ENCODE assay signal across 25 cellular contexts in the genomic region with DNA sequence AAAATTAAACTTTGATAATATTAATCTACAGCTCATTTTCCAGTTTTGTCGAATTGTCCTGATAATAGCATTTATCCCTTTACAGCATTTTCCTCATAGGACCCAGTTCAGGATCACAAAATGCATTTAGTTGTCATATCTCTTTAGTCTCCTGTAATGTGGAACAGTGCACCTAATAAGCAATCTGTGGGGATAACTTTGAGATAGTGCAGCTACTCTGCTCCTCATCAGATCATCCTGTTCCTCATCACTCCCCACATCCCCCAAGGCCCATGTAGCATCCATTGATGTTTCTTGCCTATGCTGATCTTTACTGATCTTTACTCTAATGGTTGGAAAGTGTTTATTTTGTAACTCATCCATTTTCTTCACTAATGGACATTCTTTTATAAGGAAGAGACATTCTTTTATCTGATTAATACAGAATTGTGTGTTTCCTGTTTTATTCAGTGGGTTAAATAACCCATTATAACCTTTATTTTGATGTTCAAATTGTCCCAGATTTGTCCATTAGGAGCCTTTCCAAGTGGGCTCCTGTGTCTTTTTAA. TPM values are rescaled to one million over a fixed set of nuclear protein-coding genes. Genes with fewer than 3 reads are reported as not detected.
DNase-seq lines count a peak whose midpoint lies in the region; ATAC-seq and TF ChIP-seq lines count a peak whose summit lies in the region.
"Had no signal": no experiment of that assay in that cellular context is flagged by ENCODE, and none has a peak within 500 bp of the region (broad histone marks: within the 10 kb centered on the region; RNA-seq: fewer than 3 reads in every experiment).

No MANE protein-coding gene starts in this region.

- intact Hi-C loops in CD14-positive monocyte (cut with micrococcal nuclease) (no loop called here), left ventricle myocardium inferior (cut with micrococcal nuclease) (loop anchor here (5.0 kb wide), 1 partner anchor 227 kb away; no protein-coding TSS in a partner anchor)

- H3K4me3 Mint-ChIP-seq in CD14-positive monocyte (no peak overlapping the region), endothelial cell (ENCODE audit: unreplicated experiment) (no peak overlapping the region)
- H3K4me3 Mint-ChIP-seq: CD4-positive, alpha-beta T cell had no signal

- H3K4me3 ChIP-seq in osteoblast (ENCODE audit: insufficient read depth, low read length) (no peak overlapping the region), left ventricle myocardium inferior (no peak overlapping the region)
- H3K4me3 ChIP-seq: GM23248, MG63, Peyer's patch, SK-N-MC had no signal

- H3K36me3 Mint-ChIP-seq in CD14-positive monocyte (peaks cover 37 to 52% of the 10 kb centered on the region in 2 donors), endothelial cell (ENCODE audit: low read depth, unreplicated experiment) (peaks cover 8% of the 10 kb centered on the region)
- H3K36me3 Mint-ChIP-seq: IgD-negative memory B cell had no signal

- peaks cover 96% of the 10 kb centered on the region for H3K79me2 ChIP-seq in osteoblast (ENCODE audit: insufficient read depth, low read length)

- peak; percentile 87 for ATAC-seq in SK-N-SH treated with all-trans-retinoic acid at 6 μM for 48 hours
- ATAC-seq in HG03196 (IDR thresholded peaks at IDR 0.05; ENCODE audit: unreplicated experiment) = no peak

- H2AFZ ChIP-seq in osteoblast (ENCODE audit: low read length) = no peak overlapping the region
- H2AFZ ChIP-seq: GM23248 had no signal

- H3K9me3 ChIP-seq in osteoblast (ENCODE audit: low read depth, low read length) (no peaks in the 10 kb centered on the region), left ventricle myocardium inferior (replicated peaks) (no peaks in the 10 kb centered on the region)
- H3K9me3 ChIP-seq: MG63, Peyer's patch had no signal

- H3K4me1 ChIP-seq in osteoblast (ENCODE audit: insufficient read depth, low read length) (no peaks in the 10 kb centered on the region), left ventricle myocardium inferior (peaks cover 41% of the 10 kb centered on the region)

- H3K4me1 Mint-ChIP-seq in CD14-positive monocyte (peaks cover 39% of the 10 kb centered on the region), endothelial cell (ENCODE audit: unreplicated experiment) (peaks cover 12% of the 10 kb centered on the region)

- H3K9me3 Mint-ChIP-seq in CD14-positive monocyte = no peaks in the 10 kb centered on the region
- H3K9me3 Mint-ChIP-seq in endothelial cell (ENCODE audit: unreplicated experiment) = no peaks in the 10 kb centered on the region
- H3K9me3 Mint-ChIP-seq: CD4-positive, alpha-beta T cell; IgD-negative memory B cell had no signal

- H3K4me2 ChIP-seq in osteoblast (ENCODE audit: insufficient read depth, low read length) = no peak overlapping the region

- H3K27ac ChIP-seq in osteoblast (ENCODE audit: low read depth, low read length) (no peak overlapping the region), left ventricle myocardium inferior (replicated peaks) (no peak overlapping the region)
- H3K27ac ChIP-seq: GM23248, Peyer's patch, SK-N-MC had no signal

- H3K36me3 ChIP-seq in osteoblast (ENCODE audit: insufficient read depth, low read length) (peaks cover 18% of the 10 kb centered on the region), left ventricle myocardium inferior (peaks cover 9% of the 10 kb centered on the region)

- peaks cover 26% of the 10 kb centered on the region for H4K20me1 ChIP-seq in osteoblast (ENCODE audit: insufficient read depth, low read length)

- no peaks in the 10 kb centered on the region for H3K27me3 ChIP-seq in osteoblast (ENCODE audit: insufficient read depth, low read length)
- H3K27me3 ChIP-seq in left ventricle myocardium inferior (ENCODE audit: low read depth) = no peaks in the 10 kb centered on the region
- H3K27me3 ChIP-seq: MG63, Peyer's patch had no signal

- peak overlapping the region in 6 of 7 donors; percentile 0 to 60 (median 26) for H3K27ac Mint-ChIP-seq in CD14-positive monocyte
- H3K27ac Mint-ChIP-seq in endothelial cell (ENCODE audit: unreplicated experiment) = peak overlapping the region; percentile 7
- H3K27ac Mint-ChIP-seq: CD4-positive, alpha-beta T cell; IgD-negative memory B cell had no signal

- H3K27me3 Mint-ChIP-seq in CD14-positive monocyte (ENCODE audit: low read depth in 3 of 3) (no peaks in the 10 kb centered on the region), endothelial cell (ENCODE audit: unreplicated experiment) (no peaks in the 10 kb centered on the region)
- H3K27me3 Mint-ChIP-seq: CD4-positive, alpha-beta T cell; IgD-negative memory B cell had no signal

- no peak for DNase-seq in CD14-positive monocyte (ENCODE audit: low spot score)
- no peak for DNase-seq in endothelial cell (ENCODE audit: low spot score)
- DNase-seq in osteoblast (ENCODE audit: insufficient read length, low spot score, missing footprints) = peak; percentile 1
- no peak for DNase-seq in left ventricle myocardium inferior
- no peak for DNase-seq in Ammon's horn (ENCODE audit: low spot score)
- DNase-seq: AML-193; CD4-positive, alpha-beta T cell; DMS153; GF-D8; HCEC 1CT; Karpas-422; MG63; NCI-H1048; NCI-H1436; NCI-H2029; NCI-H2171 treated with DMSO at 0.1 percent for 48 hours; NCI-H446; NCI-H69; NK-92 treated with Interleukin-12 subunit alpha and Interleukin-12 subunit beta, amount 100 ng/mL, for 24 hours; Peyer's patch had no signal

- TF ChIP-seq CTCF in CD14-positive monocyte (IDR thresholded peaks at IDR 0.05) (no peak), endothelial cell (IDR thresholded peaks at IDR 0.05; ENCODE audit: unreplicated experiment) (no peak), osteoblast (IDR thresholded peaks at IDR 0.05; ENCODE audit: extremely low read depth, low read depth, low read length) (no peak), left ventricle myocardium inferior (IDR thresholded peaks at IDR 0.05; ENCODE audit: borderline replicate concordance) (no peak)

TF ChIP-seq in SK-N-SH treated with all-trans-retinoic acid at 6 μM for 48 hours, 23 proteins besides CTCF, POLR2A, EP300 and RAD21 (continues in another document):
- no peak for TF ChIP-seq SNAI2 (CRISPR knock-in tag; IDR thresholded peaks at IDR 0.05)
- TF ChIP-seq ISL1 (CRISPR knock-in tag; IDR thresholded peaks at IDR 0.05) = peak; percentile 98
- TF ChIP-seq ZFP3 (CRISPR knock-in tag; IDR thresholded peaks at IDR 0.05) = no peak
- no peak for TF ChIP-seq RARB (CRISPR knock-in tag; IDR thresholded peaks at IDR 0.05)
- TF ChIP-seq ZNF565 (CRISPR knock-in tag; conservative IDR thresholded peaks at IDR 0.05; ENCODE audit: low read depth) = no peak; the same call in 1 of the 2 replicates
- peak; percentile 96 for TF ChIP-seq ESRRG (CRISPR knock-in tag; IDR thresholded peaks at IDR 0.05)
- peak; percentile 99 for TF ChIP-seq TCF4 (CRISPR knock-in tag; IDR thresholded peaks at IDR 0.05; ENCODE audit: borderline replicate concordance)
- no peak for TF ChIP-seq TOX (CRISPR knock-in tag; IDR thresholded peaks at IDR 0.05; ENCODE audit: borderline replicate concordance)
- TF ChIP-seq, protein P1, sequence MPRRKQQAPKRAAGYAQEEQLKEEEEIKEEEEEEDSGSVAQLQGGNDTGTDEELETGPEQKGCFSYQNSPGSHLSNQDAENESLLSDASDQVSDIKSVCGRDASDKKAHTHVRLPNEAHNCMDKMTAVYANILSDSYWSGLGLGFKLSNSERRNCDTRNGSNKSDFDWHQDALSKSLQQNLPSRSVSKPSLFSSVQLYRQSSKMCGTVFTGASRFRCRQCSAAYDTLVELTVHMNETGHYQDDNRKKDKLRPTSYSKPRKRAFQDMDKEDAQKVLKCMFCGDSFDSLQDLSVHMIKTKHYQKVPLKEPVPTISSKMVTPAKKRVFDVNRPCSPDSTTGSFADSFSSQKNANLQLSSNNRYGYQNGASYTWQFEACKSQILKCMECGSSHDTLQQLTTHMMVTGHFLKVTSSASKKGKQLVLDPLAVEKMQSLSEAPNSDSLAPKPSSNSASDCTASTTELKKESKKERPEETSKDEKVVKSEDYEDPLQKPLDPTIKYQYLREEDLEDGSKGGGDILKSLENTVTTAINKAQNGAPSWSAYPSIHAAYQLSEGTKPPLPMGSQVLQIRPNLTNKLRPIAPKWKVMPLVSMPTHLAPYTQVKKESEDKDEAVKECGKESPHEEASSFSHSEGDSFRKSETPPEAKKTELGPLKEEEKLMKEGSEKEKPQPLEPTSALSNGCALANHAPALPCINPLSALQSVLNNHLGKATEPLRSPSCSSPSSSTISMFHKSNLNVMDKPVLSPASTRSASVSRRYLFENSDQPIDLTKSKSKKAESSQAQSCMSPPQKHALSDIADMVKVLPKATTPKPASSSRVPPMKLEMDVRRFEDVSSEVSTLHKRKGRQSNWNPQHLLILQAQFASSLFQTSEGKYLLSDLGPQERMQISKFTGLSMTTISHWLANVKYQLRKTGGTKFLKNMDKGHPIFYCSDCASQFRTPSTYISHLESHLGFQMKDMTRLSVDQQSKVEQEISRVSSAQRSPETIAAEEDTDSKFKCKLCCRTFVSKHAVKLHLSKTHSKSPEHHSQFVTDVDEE (CRISPR knock-in tag; IDR thresholded peaks at IDR 0.05) = peak; percentile 97
- no peak for TF ChIP-seq ZNF70 (CRISPR knock-in tag; IDR thresholded peaks at IDR 0.05)
- TF ChIP-seq ZC3H10 (CRISPR knock-in tag; IDR thresholded peaks at IDR 0.05) = no peak
- TF ChIP-seq OSR1 (CRISPR knock-in tag; IDR thresholded peaks at IDR 0.05) = no peak
- TF ChIP-seq, protein P2, sequence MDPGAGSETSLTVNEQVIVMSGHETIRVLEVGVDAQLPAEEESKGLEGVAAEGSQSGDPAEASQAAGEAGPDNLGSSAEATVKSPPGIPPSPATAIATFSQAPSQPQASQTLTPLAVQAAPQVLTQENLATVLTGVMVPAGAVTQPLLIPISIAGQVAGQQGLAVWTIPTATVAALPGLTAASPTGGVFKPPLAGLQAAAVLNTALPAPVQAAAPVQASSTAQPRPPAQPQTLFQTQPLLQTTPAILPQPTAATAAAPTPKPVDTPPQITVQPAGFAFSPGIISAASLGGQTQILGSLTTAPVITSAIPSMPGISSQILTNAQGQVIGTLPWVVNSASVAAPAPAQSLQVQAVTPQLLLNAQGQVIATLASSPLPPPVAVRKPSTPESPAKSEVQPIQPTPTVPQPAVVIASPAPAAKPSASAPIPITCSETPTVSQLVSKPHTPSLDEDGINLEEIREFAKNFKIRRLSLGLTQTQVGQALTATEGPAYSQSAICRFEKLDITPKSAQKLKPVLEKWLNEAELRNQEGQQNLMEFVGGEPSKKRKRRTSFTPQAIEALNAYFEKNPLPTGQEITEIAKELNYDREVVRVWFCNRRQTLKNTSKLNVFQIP (CRISPR knock-in tag; IDR thresholded peaks at IDR 0.05; ENCODE audit: borderline replicate concordance, low read depth) = no peak; the same call in 1 of the 2 replicates

RNA-seq across cellular contexts. Expression of a gene that starts 7.5 kb away (rescaled TPM):
- polyA plus RNA-seq in CD14-positive monocyte = 10 to 100 TPM; 10.2 to 18.2 TPM
- 53.4 TPM for total RNA-seq in endothelial cell (ENCODE audit: unreplicated experiment)
- 21.4 and 27.4 TPM in 2 replicates for total RNA-seq in osteoblast
- total RNA-seq in left ventricle myocardium inferior = 20.3 TPM
